8 cellular contexts compared by ENCODE assay signal in genomic region chr19:45508931-45509691, GRCh38. TPM values are rescaled to one million over a fixed set of nuclear protein-coding genes. Genes with fewer than 3 reads are reported as not detected.
DNase-seq lines count a peak whose midpoint lies in the region; ATAC-seq and TF ChIP-seq lines count a peak whose summit lies in the region.

No MANE protein-coding gene starts in this region.

- H3K4me3 ChIP-seq in fibroblast of villous mesenchyme (ENCODE audit: low read depth, low read length) = peak overlapping the region; percentile 99

- DNase-seq in activated T-cell treated with anti-CD3 and anti-CD28 coated beads, Interleukin-2, amount 50 U/mL, for 24 hours = peak; percentile 54
- DNase-seq in activated T-cell treated with anti-CD3 and anti-CD28 coated beads, Interleukin-2, amount 50 U/mL, for 1 hour = no peak
- DNase-seq in M059J (ENCODE audit: low read depth) = peak; percentile 76
- DNase-seq in activated CD8-positive, alpha-beta T cell treated with anti-CD3 and anti-CD28 coated beads for 36 hours = peak; percentile 60
- DNase-seq in fibroblast of villous mesenchyme (ENCODE audit: low read depth) = peak; percentile 74
- peak; percentile 41 for DNase-seq in neural crest cell (ENCODE audit: low read depth, low spot score)
- DNase-seq in NCI-H146 (lab: John Stamatoyannopoulos, UW) = no peak
- no peak for DNase-seq in NCI-H1694 (lab: John Stamatoyannopoulos, UW)

- H3K4me3 Mint-ChIP-seq in activated T-cell treated with anti-CD3 and anti-CD28 coated beads, Interleukin-2, amount 50 U/mL, for 24 hours = peak overlapping the region; percentile 94
- peak overlapping the region; percentile 96 for H3K4me3 Mint-ChIP-seq in activated CD8-positive, alpha-beta T cell treated with anti-CD3 and anti-CD28 coated beads for 36 hours
- peak overlapping the region; percentile 96 for H3K4me3 Mint-ChIP-seq in neural crest cell

- no peaks in the 10 kb centered on the region for H3K27me3 Mint-ChIP-seq in activated T-cell treated with anti-CD3 and anti-CD28 coated beads, Interleukin-2, amount 50 U/mL, for 24 hours
- no peaks in the 10 kb centered on the region for H3K27me3 Mint-ChIP-seq in activated CD8-positive, alpha-beta T cell treated with anti-CD3 and anti-CD28 coated beads for 36 hours
- peaks cover 3% of the 10 kb centered on the region for H3K27me3 Mint-ChIP-seq in neural crest cell (ENCODE audit: low read depth)

- CTCF ChIA-PET in activated CD8-positive, alpha-beta T cell treated with anti-CD3 and anti-CD28 coated beads for 36 hours (lab: Charles Lee) = interaction anchor here (1.0 to 1.4 kb wide), 6 partner anchors 13 to 133 kb away, joined by 3 to 9 read pairs (median 4); no protein-coding TSS in a partner anchor

- H3K27ac Mint-ChIP-seq in activated T-cell treated with anti-CD3 and anti-CD28 coated beads, Interleukin-2, amount 50 U/mL, for 24 hours = peak overlapping the region; percentile 95
- peak overlapping the region; percentile 90 for H3K27ac Mint-ChIP-seq in activated CD8-positive, alpha-beta T cell treated with anti-CD3 and anti-CD28 coated beads for 36 hours
- H3K27ac Mint-ChIP-seq in neural crest cell (ENCODE audit: unreplicated experiment) = peak overlapping the region; percentile 83

- no peaks in the 10 kb centered on the region for H3K9me3 Mint-ChIP-seq in activated T-cell treated with anti-CD3 and anti-CD28 coated beads, Interleukin-2, amount 50 U/mL, for 24 hours
- H3K9me3 Mint-ChIP-seq in activated CD8-positive, alpha-beta T cell treated with anti-CD3 and anti-CD28 coated beads for 36 hours = no peaks in the 10 kb centered on the region
- no peaks in the 10 kb centered on the region for H3K9me3 Mint-ChIP-seq in neural crest cell

- H3K36me3 Mint-ChIP-seq in activated T-cell treated with anti-CD3 and anti-CD28 coated beads, Interleukin-2, amount 50 U/mL, for 24 hours (ENCODE audit: low read depth) = peaks cover 42% of the 10 kb centered on the region
- H3K36me3 Mint-ChIP-seq in activated CD8-positive, alpha-beta T cell treated with anti-CD3 and anti-CD28 coated beads for 36 hours (ENCODE audit: low read depth) = peaks cover 19% of the 10 kb centered on the region
- H3K36me3 Mint-ChIP-seq in neural crest cell (ENCODE audit: low read depth) = no peaks in the 10 kb centered on the region

- ATAC-seq in activated CD8-positive, alpha-beta T cell treated with anti-CD3 and anti-CD28 coated beads for 36 hours = peak; percentile 1

- no peak for TF ChIP-seq CTCF in activated CD8-positive, alpha-beta T cell treated with anti-CD3 and anti-CD28 coated beads for 36 hours (IDR thresholded peaks at IDR 0.05)
- TF ChIP-seq CTCF in fibroblast of villous mesenchyme (IDR thresholded peaks at IDR 0.05; ENCODE audit: insufficient read depth, low read depth, low read length) = no peak
- no peak for TF ChIP-seq CTCF in neural crest cell (conservative IDR thresholded peaks at IDR 0.05)

- intact Hi-C loops in activated CD8-positive, alpha-beta T cell treated with anti-CD3 and anti-CD28 coated beads for 36 hours (cut with micrococcal nuclease) = loop anchor here (5.0 kb wide), 1 partner anchor 133 kb away; no protein-coding TSS in a partner anchor

- POLR2A ChIA-PET in activated CD8-positive, alpha-beta T cell treated with anti-CD3 and anti-CD28 coated beads for 36 hours (lab: Charles Lee) = interaction anchor here (1.4 kb wide), 1 partner anchor 10 kb away, joined by 8 read pairs; no protein-coding TSS in a partner anchor

- H3K4me1 Mint-ChIP-seq in activated T-cell treated with anti-CD3 and anti-CD28 coated beads, Interleukin-2, amount 50 U/mL, for 24 hours (ENCODE audit: low read depth) = peaks cover 65% of the 10 kb centered on the region
- peaks cover 53% of the 10 kb centered on the region for H3K4me1 Mint-ChIP-seq in activated CD8-positive, alpha-beta T cell treated with anti-CD3 and anti-CD28 coated beads for 36 hours (ENCODE audit: low read depth)
- peaks cover 16% of the 10 kb centered on the region for H3K4me1 Mint-ChIP-seq in neural crest cell

RNA-seq across cellular contexts. Expression of gene VASP, which starts 1.8 kb away (rescaled TPM):
- total RNA-seq in M059J (2014; rRNA removed; shearing (Covaris generic)) = 91.6 and 97.7 TPM in 2 replicates
- 100 to 1,000 TPM; 152 to 153 TPM for total RNA-seq in activated CD8-positive, alpha-beta T cell treated with anti-CD3 and anti-CD28 coated beads for 36 hours
- total RNA-seq in fibroblast of villous mesenchyme = 158 and 185 TPM in 2 replicates
- total RNA-seq in neural crest cell = 46.1 and 49.9 TPM in 2 replicates

RNA-seq across cellular contexts. Expression of gene PPM1N, which starts 10.9 kb away (rescaled TPM):
- total RNA-seq in M059J (2014; rRNA removed; shearing (Covaris generic)) = 0.64 TPM in 1 of 2 replicates, not detected in the other
- 1 to 10 TPM; 3.7 to 4.2 TPM for total RNA-seq in activated CD8-positive, alpha-beta T cell treated with anti-CD3 and anti-CD28 coated beads for 36 hours
- total RNA-seq in fibroblast of villous mesenchyme (1.3 and 2.3 TPM in 2 replicates), neural crest cell (not detected in 2 replicates)

RNA-seq across cellular contexts. Expression of gene RTN2, which starts 12.3 kb away (rescaled TPM):
- total RNA-seq in M059J (2014; rRNA removed; shearing (Covaris generic)) = 3.5 and 4.2 TPM in 2 replicates
- total RNA-seq in activated CD8-positive, alpha-beta T cell treated with anti-CD3 and anti-CD28 coated beads for 36 hours = 1 to 10 TPM; 2.6 to 3.0 TPM
- total RNA-seq in fibroblast of villous mesenchyme (6.9 and 11.9 TPM in 2 replicates), neural crest cell (16.2 and 19.8 TPM in 2 replicates)

RNA-seq across cellular contexts. Expression of gene FOSB, which starts 41.3 kb away (rescaled TPM):
- total RNA-seq in M059J (2014; rRNA removed; shearing (Covaris generic)) = 4.3 and 5.5 TPM in 2 replicates
- total RNA-seq in activated CD8-positive, alpha-beta T cell treated with anti-CD3 and anti-CD28 coated beads for 36 hours = 10 to 100 TPM; 70.0 to 71.2 TPM
- 13.0 and 16.1 TPM in 2 replicates for total RNA-seq in fibroblast of villous mesenchyme
- 0.26 and 0.45 TPM in 2 replicates for total RNA-seq in neural crest cell

Comparison
In these comparisons a context has a peak if more than half of its experiments do, and no peak if none do; other contexts are left out.
1. DNase-seq: peak in activated T-cell treated with anti-CD3 and anti-CD28 coated beads, Interleukin-2, amount 50 U/mL, for 24 hours (single experiment), M059J (single experiment), activated CD8-positive, alpha-beta T cell treated with anti-CD3 and anti-CD28 coated beads for 36 hours (single experiment), fibroblast of villous mesenchyme (single experiment) and neural crest cell (single experiment); none in activated T-cell treated with anti-CD3 and anti-CD28 coated beads, Interleukin-2, amount 50 U/mL, for 1 hour (single experiment), NCI-H146 (single experiment) and NCI-H1694 (single experiment).
2. Peak in every context shown above with its lines, with median percentiles within 50 percentile points of each other: H3K27ac Mint-ChIP-seq and H3K4me3 Mint-ChIP-seq.